In the genomic region with DNA sequence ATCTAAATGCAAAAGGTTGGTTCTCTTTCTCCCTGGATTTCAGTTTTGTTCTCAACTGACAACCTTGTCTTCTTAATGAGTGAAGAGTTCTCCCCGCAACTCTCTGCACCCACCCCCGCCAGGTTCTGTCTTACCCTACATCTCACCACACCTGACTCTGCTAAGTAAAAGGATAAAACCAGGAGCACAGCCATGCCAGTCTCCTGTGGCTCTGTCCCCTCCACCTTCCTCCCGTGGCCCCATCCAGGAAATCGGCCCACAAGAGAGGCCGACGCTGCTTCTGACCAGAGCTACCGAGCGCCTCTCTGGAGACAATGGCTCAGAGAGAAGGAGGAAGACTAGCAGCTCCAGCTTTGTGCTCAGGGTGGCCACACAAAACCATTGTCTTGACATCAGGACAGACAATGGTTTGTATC, we compare ENCODE assay signal across 8 cellular contexts.
DNase-seq lines count a peak whose midpoint lies in the region; ATAC-seq and TF ChIP-seq lines count a peak whose summit lies in the region.

No MANE protein-coding gene starts in this region.

- H3K9me3 ChIP-seq in suprapubic skin (no peaks in the 10 kb centered on the region), thyroid gland (no peaks in the 10 kb centered on the region)

- no peak overlapping the region for H3K4me3 ChIP-seq in suprapubic skin
- no peak overlapping the region for H3K4me3 ChIP-seq in thyroid gland (replicated peaks in 1 of 3)

- H3K9me3 Mint-ChIP-seq in T-helper 1 cell treated with Interleukin-12 subunit alpha and Interleukin-12 subunit beta and Interleukin-4 antibody, amounts not matched to agents 30 μg/mL and 1 μg/mL, for 36 hours = no peaks in the 10 kb centered on the region
- no peaks in the 10 kb centered on the region for H3K9me3 Mint-ChIP-seq in activated naive CD8-positive, alpha-beta T cell treated with anti-CD3 and anti-CD28 coated beads, Interleukin-2, amount 50 U/mL, for 24 hours

- peaks cover 12% of the 10 kb centered on the region for H3K4me1 Mint-ChIP-seq in T-helper 1 cell treated with Interleukin-12 subunit alpha and Interleukin-12 subunit beta and Interleukin-4 antibody, amounts not matched to agents 30 μg/mL and 1 μg/mL, for 36 hours (ENCODE audit: low read depth)
- H3K4me1 Mint-ChIP-seq in activated naive CD8-positive, alpha-beta T cell treated with anti-CD3 and anti-CD28 coated beads, Interleukin-2, amount 50 U/mL, for 24 hours = peaks cover 22% of the 10 kb centered on the region

- no peak for ATAC-seq in activated naive CD8-positive, alpha-beta T cell treated with anti-CD3 and anti-CD28 coated beads, Interleukin-2, amount 50 U/mL, for 24 hours
- peak; percentile 27 for ATAC-seq in left lobe of liver

- intact Hi-C loops in thyroid gland (cut with DNase I) = no loop called here

- peaks cover 40% of the 10 kb centered on the region for H3K27me3 Mint-ChIP-seq in T-helper 1 cell treated with Interleukin-12 subunit alpha and Interleukin-12 subunit beta and Interleukin-4 antibody, amounts not matched to agents 30 μg/mL and 1 μg/mL, for 36 hours (ENCODE audit: low read depth)
- peaks cover 2% of the 10 kb centered on the region for H3K27me3 Mint-ChIP-seq in activated naive CD8-positive, alpha-beta T cell treated with anti-CD3 and anti-CD28 coated beads, Interleukin-2, amount 50 U/mL, for 24 hours

- H3K4me1 ChIP-seq in suprapubic skin (peaks cover 49% of the 10 kb centered on the region), thyroid gland (no peaks in the 10 kb centered on the region)

- H3K27ac ChIP-seq in suprapubic skin (peak overlapping the region; percentile 59), thyroid gland (no peak overlapping the region)

- no peaks in the 10 kb centered on the region for H3K27me3 ChIP-seq in suprapubic skin
- no peaks in the 10 kb centered on the region for H3K27me3 ChIP-seq in thyroid gland

- no peak overlapping the region for H3K27ac Mint-ChIP-seq in T-helper 1 cell treated with Interleukin-12 subunit alpha and Interleukin-12 subunit beta and Interleukin-4 antibody, amounts not matched to agents 30 μg/mL and 1 μg/mL, for 36 hours
- H3K27ac Mint-ChIP-seq in activated naive CD8-positive, alpha-beta T cell treated with anti-CD3 and anti-CD28 coated beads, Interleukin-2, amount 50 U/mL, for 24 hours = peak overlapping the region; percentile 64

- H3K36me3 Mint-ChIP-seq in T-helper 1 cell treated with Interleukin-12 subunit alpha and Interleukin-12 subunit beta and Interleukin-4 antibody, amounts not matched to agents 30 μg/mL and 1 μg/mL, for 36 hours (ENCODE audit: low read depth) = no peaks in the 10 kb centered on the region
- H3K36me3 Mint-ChIP-seq in activated naive CD8-positive, alpha-beta T cell treated with anti-CD3 and anti-CD28 coated beads, Interleukin-2, amount 50 U/mL, for 24 hours (ENCODE audit: low read depth) = no peaks in the 10 kb centered on the region

- TF ChIP-seq CTCF in suprapubic skin (IDR thresholded peaks at IDR 0.05) (no peak), thyroid gland (IDR thresholded peaks at IDR 0.05) (no peak)

- no peak for DNase-seq in T-helper 1 cell
- DNase-seq in activated naive CD8-positive, alpha-beta T cell treated with anti-CD3 and anti-CD28 coated beads, Interleukin-2, amount 50 U/mL, for 24 hours = no peak
- DNase-seq in left lobe of liver (ENCODE audit: low spot score) = no peak
- no peak for DNase-seq in suprapubic skin (ENCODE audit: low spot score in 2 of 2)
- DNase-seq in stimulated activated CD4-positive, alpha-beta T cell treated with anti-CD3 and anti-CD28 coated beads, Interleukin-2, amount 100 ng/mL, for 48 hours = no peak
- no peak for DNase-seq in MV-4-11 (lab: John Stamatoyannopoulos, UW)
- DNase-seq in thyroid gland = no peak

- H3K36me3 ChIP-seq in suprapubic skin (no peaks in the 10 kb centered on the region), thyroid gland (no peaks in the 10 kb centered on the region)

- TF ChIP-seq POLR2A in suprapubic skin (IDR thresholded peaks at IDR 0.05) (no peak), thyroid gland (IDR thresholded peaks at IDR 0.05) (no peak)

- peak overlapping the region; percentile 15 for H3K4me3 Mint-ChIP-seq in T-helper 1 cell treated with Interleukin-12 subunit alpha and Interleukin-12 subunit beta and Interleukin-4 antibody, amounts not matched to agents 30 μg/mL and 1 μg/mL, for 36 hours
- peak overlapping the region; percentile 5 for H3K4me3 Mint-ChIP-seq in activated naive CD8-positive, alpha-beta T cell treated with anti-CD3 and anti-CD28 coated beads, Interleukin-2, amount 50 U/mL, for 24 hours

- TF ChIP-seq EP300 in suprapubic skin (IDR thresholded peaks at IDR 0.05) = no peak

- 73% methylated on average over 8 of the region's 8 CpGs for WGBS in suprapubic skin
- WGBS in thyroid gland, 2 donors = 64 to 71% methylated on average over 8 of the region's 8 CpGs
